ENCODE assay signal across 8 cellular contexts in the genomic region with DNA sequence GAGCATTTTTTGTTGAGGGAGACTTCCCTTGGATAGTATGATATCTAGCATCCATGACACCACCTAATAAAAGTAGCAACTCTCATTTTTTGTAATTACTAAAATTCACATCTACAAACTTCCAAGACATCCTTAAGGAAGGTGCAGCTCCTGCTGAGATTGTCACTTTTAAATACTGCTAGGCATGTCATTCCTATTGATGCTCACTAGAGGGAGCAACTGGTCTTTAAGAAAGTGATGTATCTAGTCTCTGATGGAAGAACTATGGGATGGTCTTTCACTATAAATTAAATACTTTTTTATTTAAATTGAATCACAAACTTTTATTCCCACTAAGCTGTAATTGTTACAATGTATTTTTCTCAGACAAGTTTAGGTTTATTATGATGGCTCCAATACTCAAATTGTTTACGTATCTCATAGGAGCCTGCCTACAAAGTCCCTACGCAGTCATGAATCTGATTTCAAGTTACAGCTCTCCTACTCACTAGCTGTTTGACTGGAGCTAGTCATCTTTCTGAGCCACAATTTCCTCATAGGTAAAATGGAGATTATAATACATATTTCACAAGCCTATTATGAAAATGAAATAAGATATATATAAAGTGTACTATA. TPM values are rescaled to one million over a fixed set of nuclear protein-coding genes. Genes with fewer than 3 reads are reported as not detected.
DNase-seq lines count a peak whose midpoint lies in the region; ATAC-seq, FAIRE-seq and TF ChIP-seq lines count a peak whose summit lies in the region.

No MANE protein-coding gene starts in this region.

- no peak overlapping the region for H2AFZ ChIP-seq in K562 (ENCODE audit: low read depth, low read length)

- peak; percentile 73 for FAIRE-seq in K562 (lab: Jason Lieb, UNC)

- 0 out of 2 replicates have a peak, but pooled peaks cover 7% of the 10 kb centered on the region for H3K27me3 ChIP-seq in DOHH2 (ENCODE audit: control insufficient read depth, low read length)
- 0 out of 5 replicates have a peak, but pooled peaks cover 0 to 5% of the 10 kb centered on the region in 2 experiments for H3K27me3 ChIP-seq in K562 (ENCODE audit: control insufficient read depth in 2 of 2, insufficient read depth in 2 of 2, low read length in 2 of 2)
- H3K27me3 ChIP-seq in tibial nerve: no peaks in the 10 kb centered on the region

- POLR2A ChIA-PET in K562 (lab: Yijun Ruan, JAX): interaction anchor here (1.0 to 1.6 kb wide), 2 partner anchors 8 to 11 kb away, joined by 3 read pairs; partner anchors contain the start of gene TSPYL1

- H3K9me3 ChIP-seq in DOHH2 (ENCODE audit: control insufficient read depth, insufficient read depth, low read length): no peaks in the 10 kb centered on the region
- H3K9me3 ChIP-seq in K562 (replicated peaks; ENCODE audit: control insufficient read depth, insufficient read depth, low read depth, low read length): no peaks in the 10 kb centered on the region
- H3K9me3 ChIP-seq in tibial nerve: no peaks in the 10 kb centered on the region

- TF ChIP-seq RAD21 in K562 (CRISPR knock-in tag; conservative IDR thresholded peaks at IDR 0.05 in 1 of 2, IDR thresholded peaks at IDR 0.05 in 1 of 2): peak; percentile 86 to 90

- no peak for TF ChIP-seq POLR2A in K562 (conservative IDR thresholded peaks at IDR 0.05)
- no peak for TF ChIP-seq POLR2A in tibial nerve (IDR thresholded peaks at IDR 0.05)

- H3K4me3 ChIP-seq in DOHH2 (ENCODE audit: low read length) (no peak overlapping the region), K562 (no peak overlapping the region), tibial nerve (no peak overlapping the region)

- H3K27ac ChIP-seq in DOHH2 (ENCODE audit: low read depth, low read length) (no peak overlapping the region), K562 (ENCODE audit: extremely low read depth, low read depth, low read length) (no peak overlapping the region), tibial nerve (no peak overlapping the region)

- ATAC-seq in GM21786 (IDR thresholded peaks at IDR 0.05; ENCODE audit: unreplicated experiment) (peak; percentile 66), K562 (peak; percentile 88)

- BruUV-seq in K562 (replicated peaks; lab: Mats Ljungman, UMichigan): no TSS peak

- H3K4me2 ChIP-seq in DOHH2 (ENCODE audit: low read length) (no peak overlapping the region), K562 (ENCODE audit: insufficient read depth, low read length) (no peak overlapping the region)

- WGBS in K562 (ENCODE audit: insufficient coverage, low coverage, missing lambda C conversion rate): 94% methylated on average over 2 of the region's 2 CpGs
- 81 to 91% methylated on average over 2 of the region's 2 CpGs for WGBS in tibial nerve, 2 donors

- TF ChIP-seq CTCF in DOHH2 (IDR thresholded peaks at IDR 0.05; ENCODE audit: low read depth, low read length, poor library complexity, severe bottlenecking) (peak; percentile 72), K562 (IDR thresholded peaks at IDR 0.05 in 2 of 3, conservative IDR thresholded peaks at IDR 0.05 in 1 of 3; ENCODE audit: insufficient read depth in 2 of 3, low read depth in 1 of 3, low read length in 3 of 3) (peak; percentile 66 to 88 (median 74); a peak in 5 of 6 replicates), tibial nerve (IDR thresholded peaks at IDR 0.05) (peak; percentile 79 to 87 (median 82))

- intact Hi-C loops in K562 (cut with micrococcal nuclease) (loop anchor here (1.0 to 2.0 kb wide), 2 partner anchors 245 to 273 kb away; no protein-coding TSS in a partner anchor), posterior vena cava (cut with DNase I) (loop anchor here in 1 of 2 donors (5.0 kb wide), 1 partner anchor 245 kb away; no protein-coding TSS in a partner anchor)

- in situ Hi-C loops in K562 (cut with MboI): loop anchor here (10.0 kb wide), 1 partner anchor 267 kb away; the partner anchor contains the start of gene CALHM4

- H3K79me2 ChIP-seq in DOHH2 (ENCODE audit: control insufficient read depth, low read length) (no peaks in the 10 kb centered on the region), K562 (ENCODE audit: control insufficient read depth, insufficient read depth, low read length) (no peaks in the 10 kb centered on the region)

- H3K4me1 ChIP-seq in DOHH2 (ENCODE audit: control insufficient read depth, low read length) (peaks cover 5% of the 10 kb centered on the region), K562 (replicated peaks in 1 of 2; ENCODE audit: control insufficient read depth in 2 of 2, insufficient read depth in 2 of 2, low read length in 2 of 2) (no peaks in the 10 kb centered on the region; a peak in 1 of 5 replicates), tibial nerve (peaks cover 0 to 6% (median 0%) of the 10 kb centered on the region in 4 donors)

- H3K36me3 ChIP-seq in DOHH2 (ENCODE audit: control insufficient read depth, low read length) (no peaks in the 10 kb centered on the region), K562 (ENCODE audit: control insufficient read depth, insufficient read depth, low read length) (no peaks in the 10 kb centered on the region), tibial nerve (no peaks in the 10 kb centered on the region)

- TF ChIP-seq EP300 in K562 (IDR thresholded peaks at IDR 0.05; ENCODE audit: low read length) (no peak), tibial nerve (IDR thresholded peaks at IDR 0.05) (no peak)

- H3K9me2 ChIP-seq in DOHH2 (replicated peaks; ENCODE audit: control insufficient read depth, low read length): no peaks in the 10 kb centered on the region

- H4K20me1 ChIP-seq in DOHH2 (ENCODE audit: control insufficient read depth, insufficient read depth, low read depth, low read length) (no peaks in the 10 kb centered on the region), K562 (replicated peaks; ENCODE audit: control insufficient read depth, insufficient read depth, low read length) (no peaks in the 10 kb centered on the region)

- DNase-seq in NCI-H2227 treated with DMSO at 0.1 percent for 48 hours (lab: John Stamatoyannopoulos, UW) (peak; percentile 43), K562 (ENCODE audit: extremely low read depth in 1 of 4, low spot score in 3 of 4) (peak; percentile 27 to 47 (median 44)), kidney glomerular epithelial cell (lab: John Stamatoyannopoulos, UW) (peak; percentile 54), tibial nerve (ENCODE audit: low spot score in 2 of 2) (no peak), posterior vena cava (ENCODE audit: low spot score) (no peak), GM19238 (ENCODE audit: insufficient read length, low spot score) (no peak)

- CTCF ChIA-PET in K562 (lab: Yijun Ruan, JAX; ENCODE audit: low intra/inter-chr PET ratio): interaction anchor here (0.9 to 1.2 kb wide), 4 partner anchors 19 to 245 kb away, joined by 3 to 4 read pairs (median 3); no protein-coding TSS in a partner anchor

- H3K9me1 ChIP-seq in K562 (ENCODE audit: control insufficient read depth, insufficient read depth, low read length): no peaks in the 10 kb centered on the region

- H3K9ac ChIP-seq in K562 (ENCODE audit: insufficient read depth in 1 of 2, low read depth in 2 of 2, low read length in 2 of 2): no peak overlapping the region

- no peaks in the 10 kb centered on the region for H3F3A ChIP-seq in DOHH2 (ENCODE audit: control insufficient read depth, insufficient read depth)

TF ChIP-seq in K562, 482 proteins besides CTCF, POLR2A, EP300 and RAD21 (continues in another document):
- TF ChIP-seq MCM3 (IDR thresholded peaks at IDR 0.05) (no peak), SMC3 (conservative IDR thresholded peaks at IDR 0.05; ENCODE audit: insufficient read depth, low read depth, low read length) (peak; percentile 57), ZNF445 (CRISPR knock-in tag; IDR thresholded peaks at IDR 0.05; ENCODE audit: low read depth) (no peak)

RNA-seq across cellular contexts. Expression of gene TSPYL1, which starts 8.0 kb away (rescaled TPM):
- total RNA-seq in K562 (2011; cell fraction: chromatin; rRNA removed; ENCODE audit: low replicate concordance): 23.0 and 28.7 TPM in 2 replicates
- total RNA-seq in K562 (2011; cell fraction: nucleolus; rRNA removed): 18.7 and 19.7 TPM in 2 replicates
- total RNA-seq in K562 (2011; cell fraction: nucleoplasm; rRNA removed): 25.7 and 28.0 TPM in 2 replicates
- 42.7 and 47.8 TPM in 2 replicates for total RNA-seq in K562 (2014; rRNA removed)
- total RNA-seq in K562 (2014; rRNA removed; fragmentation: Illumina TruSeq; extraction: Trizol): 44.8 and 47.9 TPM in 2 replicates
- 47.8 and 49.3 TPM in 2 replicates for total RNA-seq in K562 (2015; rRNA removed; fragmentation: Illumina TruSeq; extraction: Trizol)
- 52.9 and 56.8 TPM in 2 replicates for total RNA-seq in K562 (2021)
- 28.2 and 28.5 TPM in 2 replicates for polyA plus RNA-seq in K562 (2011; rRNA removed)
- 19.4 and 29.6 TPM in 2 replicates for polyA plus RNA-seq in K562 (2011; cell fraction: cytosol; rRNA removed)
- polyA plus RNA-seq in K562 (2011; cell fraction: nucleus; rRNA removed): 12.0 and 15.8 TPM in 2 replicates
- polyA plus RNA-seq in K562 (2012): 30.5 and 39.5 TPM in 2 replicates
- 33.9 and 36.6 TPM in 2 replicates for polyA plus RNA-seq in K562 (2014; fragmentation: Illumina TruSeq; extraction: Trizol)
- polyA plus RNA-seq in K562 (2014; fragmentation: Nextera tagmentation; extraction: Ambion mirVana): 10 to 100 TPM; 26.1 to 37.9 TPM
- 23.1 and 26.6 TPM in 2 replicates for polyA plus RNA-seq in K562 (2014; rRNA removed)
- 65.9 and 69.6 TPM in 2 replicates for polyA minus RNA-seq in K562 (2011; rRNA and poly(A)+ RNA removed)
- polyA minus RNA-seq in K562 (2011; cell fraction: cytosol; rRNA and poly(A)+ RNA removed): 26.6 and 31.6 TPM in 2 replicates
- polyA minus RNA-seq in K562 (2011; cell fraction: nucleus; rRNA and poly(A)+ RNA removed): 8.6 and 20.3 TPM in 2 replicates
- 10 to 100 TPM; 39.8 to 53.6 (median 43.3) TPM for total RNA-seq in tibial nerve
- 10 to 100 TPM; 67.7 to 80.3 TPM for total RNA-seq in posterior vena cava

RNA-seq across cellular contexts. Expression of gene TSPYL4, which starts 33.9 kb away (rescaled TPM):
- total RNA-seq in K562 (2011; cell fraction: chromatin; rRNA removed; ENCODE audit: low replicate concordance): 17.3 and 19.2 TPM in 2 replicates
- total RNA-seq in K562 (2011; cell fraction: nucleolus; rRNA removed): 12.0 and 12.3 TPM in 2 replicates
- 16.4 and 18.7 TPM in 2 replicates for total RNA-seq in K562 (2011; cell fraction: nucleoplasm; rRNA removed)
- total RNA-seq in K562 (2014; rRNA removed) (9.1 and 9.3 TPM in 2 replicates), K562 (2014; rRNA removed; fragmentation: Illumina TruSeq; extraction: Trizol) (5.3 and 6.4 TPM in 2 replicates), K562 (2015; rRNA removed; fragmentation: Illumina TruSeq; extraction: Trizol) (6.3 and 6.5 TPM in 2 replicates), K562 (2021) (10.4 and 10.9 TPM in 2 replicates), tibial nerve (10 to 100 TPM; 14.4 to 26.7 (median 20.9) TPM), posterior vena cava (10 to 100 TPM; 16.0 to 17.4 TPM)
- polyA plus RNA-seq in K562 (2011; rRNA removed) (18.0 and 18.7 TPM in 2 replicates), K562 (2014; fragmentation: Illumina TruSeq; extraction: Trizol) (12.1 and 13.5 TPM in 2 replicates), K562 (2014; fragmentation: Nextera tagmentation; extraction: Ambion mirVana) (under 1 TPM; 0.69 to 0.81 TPM), K562 (2014; rRNA removed) (12.9 and 13.0 TPM in 2 replicates)
- polyA plus RNA-seq in K562 (2011; cell fraction: cytosol; rRNA removed): 13.8 and 21.9 TPM in 2 replicates
- 33.6 and 39.4 TPM in 2 replicates for polyA plus RNA-seq in K562 (2011; cell fraction: nucleus; rRNA removed)
- polyA plus RNA-seq in K562 (2012): 9.2 and 11.1 TPM in 2 replicates
- polyA minus RNA-seq in K562 (2011; rRNA and poly(A)+ RNA removed): 14.5 and 16.2 TPM in 2 replicates
- 5.5 and 5.6 TPM in 2 replicates for polyA minus RNA-seq in K562 (2011; cell fraction: cytosol; rRNA and poly(A)+ RNA removed)
- polyA minus RNA-seq in K562 (2011; cell fraction: nucleus; rRNA and poly(A)+ RNA removed): 7.8 and 12.4 TPM in 2 replicates

Comparison
In these comparisons a context has a peak if more than half of its experiments do, and no peak if none do; other contexts are left out.
1. DNase-seq: peak in NCI-H2227 treated with DMSO at 0.1 percent for 48 hours (single experiment), K562 (4 of 4) and kidney glomerular epithelial cell (single experiment); none in tibial nerve (0 of 2), posterior vena cava (single experiment) and GM19238 (single experiment).
2. Peak in every context shown above with its lines, with median percentiles within 50 percentile points of each other: CTCF ChIP-seq.